Comparison of ENCODE assay signal across 13 cellular contexts in the genomic region with DNA sequence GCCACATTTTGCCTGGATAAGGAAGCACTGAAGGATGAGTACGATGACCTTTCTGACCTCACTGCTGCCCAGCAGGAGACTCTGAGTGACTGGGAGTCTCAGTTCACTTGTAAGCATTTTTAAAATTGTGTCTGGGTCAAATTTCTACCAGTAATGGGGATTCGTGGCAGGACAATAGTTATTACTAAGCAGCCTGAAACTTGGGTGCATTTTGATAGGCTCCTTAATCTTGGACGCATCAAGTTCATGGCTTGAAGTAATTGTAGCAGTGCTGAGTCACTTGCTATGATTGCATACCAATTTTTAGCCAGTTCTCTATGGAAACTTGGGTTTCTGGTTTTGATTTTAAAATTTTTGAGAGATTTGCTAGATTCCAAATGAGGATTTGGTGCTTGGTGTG. TPM values are rescaled to one million over a fixed set of nuclear protein-coding genes. Genes with fewer than 3 reads are reported as not detected.
DNase-seq lines count a peak whose midpoint lies in the region; TF ChIP-seq lines count a peak whose summit lies in the region.
"Had no signal": no experiment of that assay in that cellular context is flagged by ENCODE, and none has a peak within 500 bp of the region (broad histone marks: within the 10 kb centered on the region; RNA-seq: fewer than 3 reads in every experiment).

No MANE protein-coding gene starts in this region.

- no peak for TF ChIP-seq POLR2A in Peyer's patch (IDR thresholded peaks at IDR 0.05)

- POLR2A ChIA-PET in HEK293 (lab: Yijun Ruan, JAX) = no interaction called here

- no peaks in the 10 kb centered on the region for H3K27me3 ChIP-seq in effector memory CD4-positive, alpha-beta T cell (replicated peaks; ENCODE audit: control insufficient read depth, insufficient read depth, low read length, poor library complexity, severe bottlenecking)
- no peaks in the 10 kb centered on the region for H3K27me3 ChIP-seq in Peyer's patch
- H3K27me3 ChIP-seq: transverse colon had no signal

- no peaks in the 10 kb centered on the region for H3K9me3 ChIP-seq in HEK293 (ENCODE audit: control insufficient read depth, insufficient read depth, low read depth, low read length)
- no peaks in the 10 kb centered on the region for H3K9me3 ChIP-seq in effector memory CD4-positive, alpha-beta T cell (ENCODE audit: control insufficient read depth, low read length)
- H3K9me3 ChIP-seq in Peyer's patch = no peaks in the 10 kb centered on the region
- H3K9me3 ChIP-seq: transverse colon had no signal

- TF ChIP-seq CTCF in HEK293 (tag by site-specific recombination; IDR thresholded peaks at IDR 0.05) = no peak
- no peak for TF ChIP-seq CTCF in Peyer's patch (IDR thresholded peaks at IDR 0.05)

- H3K36me3 ChIP-seq in HEK293 (ENCODE audit: control insufficient read depth in 2 of 2, insufficient read depth in 1 of 2, low read length in 2 of 2) = peaks cover 0 to 45% of the 10 kb centered on the region in 2 experiments
- peaks cover 12% of the 10 kb centered on the region for H3K36me3 ChIP-seq in effector memory CD4-positive, alpha-beta T cell (ENCODE audit: control insufficient read depth, insufficient read depth, low read length)
- H3K36me3 ChIP-seq in Peyer's patch = peaks cover 0 to 12% (median 0%) of the 10 kb centered on the region in 3 donors
- H3K36me3 ChIP-seq: transverse colon had no signal

- CTCF ChIA-PET in HEK293 (lab: Yijun Ruan, JAX) = no interaction called here

- H3K4me3 ChIP-seq in HEK293 (ENCODE audit: low read depth, low read length) (no peak overlapping the region), Peyer's patch (no peak overlapping the region)
- H3K4me3 ChIP-seq in effector memory CD4-positive, alpha-beta T cell (ENCODE audit: insufficient read depth, low read depth, low read length, poor library complexity, severe bottlenecking) = no peak overlapping the region
- H3K4me3 ChIP-seq: transverse colon had no signal

- H3K4me1 ChIP-seq in HEK293 (ENCODE audit: control insufficient read depth, insufficient read depth, low read length) = 0 out of 2 replicates have a peak, but pooled peaks cover 4% of the 10 kb centered on the region
- no peaks in the 10 kb centered on the region for H3K4me1 ChIP-seq in effector memory CD4-positive, alpha-beta T cell (ENCODE audit: control insufficient read depth, insufficient read depth, low read length, poor library complexity, severe bottlenecking)
- peaks cover 0 to 12% (median 0%) of the 10 kb centered on the region in 4 donors for H3K4me1 ChIP-seq in Peyer's patch

- DNase-seq in A172 (ENCODE audit: low spot score) (peak; percentile 10), astrocyte of the hippocampus (ENCODE audit: low read depth, low spot score) (peak; percentile 58), iris pigment epithelial cell (ENCODE audit: low read depth) (peak; percentile 87), DMS79 treated with DMSO at 0.1 percent for 48 hours (lab: John Stamatoyannopoulos, UW) (no peak), Peyer's patch (no peak)
- DNase-seq in effector memory CD4-positive, alpha-beta T cell = no peak
- no peak for DNase-seq in stimulated activated CD4-positive, alpha-beta T cell treated with anti-CD3 and anti-CD28 coated beads, Interleukin-1b, Interleukin-23, amount 100 ng/mL, for 48 hours
- DNase-seq: activated CD8-positive, alpha-beta memory T cell treated with anti-CD3 and anti-CD28 coated beads, Interleukin-2, amount 10 ng/mL, durations not matched to agents 7 days and 5 days; AML-193; NCI-H510A treated with DMSO at 0.1 percent for 48 hours; transverse colon had no signal

- H3K27ac ChIP-seq in HEK293 (ENCODE audit: extremely low read depth, low read depth, low read length) (no peak overlapping the region), Peyer's patch (no peak overlapping the region)
- no peak overlapping the region for H3K27ac ChIP-seq in effector memory CD4-positive, alpha-beta T cell (ENCODE audit: insufficient read depth, low read length, poor library complexity, severe bottlenecking)
- H3K27ac ChIP-seq: HL-60 had no signal

TF ChIP-seq in HEK293, 187 proteins besides CTCF, POLR2A, EP300 and RAD21:
- TF ChIP-seq, protein P1, sequence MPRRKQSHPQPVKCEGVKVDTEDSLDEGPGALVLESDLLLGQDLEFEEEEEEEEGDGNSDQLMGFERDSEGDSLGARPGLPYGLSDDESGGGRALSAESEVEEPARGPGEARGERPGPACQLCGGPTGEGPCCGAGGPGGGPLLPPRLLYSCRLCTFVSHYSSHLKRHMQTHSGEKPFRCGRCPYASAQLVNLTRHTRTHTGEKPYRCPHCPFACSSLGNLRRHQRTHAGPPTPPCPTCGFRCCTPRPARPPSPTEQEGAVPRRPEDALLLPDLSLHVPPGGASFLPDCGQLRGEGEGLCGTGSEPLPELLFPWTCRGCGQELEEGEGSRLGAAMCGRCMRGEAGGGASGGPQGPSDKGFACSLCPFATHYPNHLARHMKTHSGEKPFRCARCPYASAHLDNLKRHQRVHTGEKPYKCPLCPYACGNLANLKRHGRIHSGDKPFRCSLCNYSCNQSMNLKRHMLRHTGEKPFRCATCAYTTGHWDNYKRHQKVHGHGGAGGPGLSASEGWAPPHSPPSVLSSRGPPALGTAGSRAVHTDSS (tag by site-specific recombination; IDR thresholded peaks at IDR 0.05) = peak; percentile 34; the same call in 1 of the 2 replicates
- TF ChIP-seq HOXA7 (CRISPR knock-in tag; IDR thresholded peaks at IDR 0.05; ENCODE audit: borderline replicate concordance) (no peak), KLF8 (tag by site-specific recombination; IDR thresholded peaks at IDR 0.05) (no peak), ZNF600 (tag by site-specific recombination; IDR thresholded peaks at IDR 0.05) (no peak)
- TF ChIP-seq, protein P2, sequence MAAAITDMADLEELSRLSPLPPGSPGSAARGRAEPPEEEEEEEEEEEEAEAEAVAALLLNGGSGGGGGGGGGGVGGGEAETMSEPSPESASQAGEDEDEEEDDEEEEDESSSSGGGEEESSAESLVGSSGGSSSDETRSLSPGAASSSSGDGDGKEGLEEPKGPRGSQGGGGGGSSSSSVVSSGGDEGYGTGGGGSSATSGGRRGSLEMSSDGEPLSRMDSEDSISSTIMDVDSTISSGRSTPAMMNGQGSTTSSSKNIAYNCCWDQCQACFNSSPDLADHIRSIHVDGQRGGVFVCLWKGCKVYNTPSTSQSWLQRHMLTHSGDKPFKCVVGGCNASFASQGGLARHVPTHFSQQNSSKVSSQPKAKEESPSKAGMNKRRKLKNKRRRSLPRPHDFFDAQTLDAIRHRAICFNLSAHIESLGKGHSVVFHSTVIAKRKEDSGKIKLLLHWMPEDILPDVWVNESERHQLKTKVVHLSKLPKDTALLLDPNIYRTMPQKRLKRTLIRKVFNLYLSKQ (tag by site-specific recombination; IDR thresholded peaks at IDR 0.05; ENCODE audit: borderline replicate concordance) = no peak
- TF ChIP-seq, protein P3, sequence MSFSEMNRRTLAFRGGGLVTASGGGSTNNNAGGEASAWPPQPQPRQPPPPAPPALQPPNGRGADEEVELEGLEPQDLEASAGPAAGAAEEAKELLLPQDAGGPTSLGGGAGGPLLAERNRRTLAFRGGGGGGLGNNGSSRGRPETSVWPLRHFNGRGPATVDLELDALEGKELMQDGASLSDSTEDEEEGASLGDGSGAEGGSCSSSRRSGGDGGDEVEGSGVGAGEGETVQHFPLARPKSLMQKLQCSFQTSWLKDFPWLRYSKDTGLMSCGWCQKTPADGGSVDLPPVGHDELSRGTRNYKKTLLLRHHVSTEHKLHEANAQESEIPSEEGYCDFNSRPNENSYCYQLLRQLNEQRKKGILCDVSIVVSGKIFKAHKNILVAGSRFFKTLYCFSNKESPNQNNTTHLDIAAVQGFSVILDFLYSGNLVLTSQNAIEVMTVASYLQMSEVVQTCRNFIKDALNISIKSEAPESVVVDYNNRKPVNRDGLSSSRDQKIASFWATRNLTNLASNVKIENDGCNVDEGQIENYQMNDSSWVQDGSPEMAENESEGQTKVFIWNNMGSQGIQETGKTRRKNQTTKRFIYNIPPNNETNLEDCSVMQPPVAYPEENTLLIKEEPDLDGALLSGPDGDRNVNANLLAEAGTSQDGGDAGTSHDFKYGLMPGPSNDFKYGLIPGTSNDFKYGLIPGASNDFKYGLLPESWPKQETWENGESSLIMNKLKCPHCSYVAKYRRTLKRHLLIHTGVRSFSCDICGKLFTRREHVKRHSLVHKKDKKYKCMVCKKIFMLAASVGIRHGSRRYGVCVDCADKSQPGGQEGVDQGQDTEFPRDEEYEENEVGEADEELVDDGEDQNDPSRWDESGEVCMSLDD (tag by site-specific recombination; IDR thresholded peaks at IDR 0.05) = no peak

RNA-seq across cellular contexts. Expression of a gene that starts 4.3 kb away (rescaled TPM):
- total RNA-seq in A172 (2014; rRNA removed; shearing (Covaris generic)) = 79.5 and 85.1 TPM in 2 replicates
- 100 to 1,000 TPM in 3 of 4 donors, 10 to 100 TPM in 1; 47.9 to 242 (median 118) TPM for total RNA-seq in Peyer's patch

Comparison
In these comparisons a context has a peak if more than half of its experiments do, and no peak if none do; other contexts are left out.
1. DNase-seq: peak in A172 (single experiment), astrocyte of the hippocampus (single experiment) and iris pigment epithelial cell (single experiment); none in effector memory CD4-positive, alpha-beta T cell (0 of 3), stimulated activated CD4-positive, alpha-beta T cell treated with anti-CD3 and anti-CD28 coated beads, Interleukin-1b, Interleukin-23, amount 100 ng/mL, for 48 hours (single experiment), DMS79 treated with DMSO at 0.1 percent for 48 hours (single experiment) and Peyer's patch (0 of 3).